1 cellular context compared by ENCODE assay signal in the genomic region with DNA sequence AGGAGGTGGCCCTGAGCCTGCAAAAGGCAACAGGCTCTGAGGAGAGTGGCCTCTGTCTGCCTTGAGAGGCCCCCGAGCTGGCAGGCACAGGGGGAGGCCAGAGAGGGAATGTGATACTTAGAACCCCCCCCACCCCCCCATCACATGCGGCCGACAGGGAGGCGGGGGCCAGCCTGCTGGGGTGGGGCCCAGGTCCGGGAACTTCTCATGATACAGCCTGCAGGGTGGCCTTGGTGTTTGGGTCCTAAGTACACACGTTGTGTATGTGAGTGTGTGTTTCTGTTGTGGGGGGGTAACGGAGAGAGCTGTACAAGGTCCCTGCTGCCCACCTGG.
TF ChIP-seq lines count a peak whose summit lies in the region.

No MANE protein-coding gene starts in this region.

TF ChIP-seq in liver, 16 proteins besides CTCF, POLR2A, EP300 and RAD21 (continued from another document):
- TF ChIP-seq REST (IDR thresholded peaks at IDR 0.05) (no peak), FOXA2 (IDR thresholded peaks at IDR 0.05) (no peak), RXRA (IDR thresholded peaks at IDR 0.05) (no peak), HNF4A (conservative IDR thresholded peaks at IDR 0.05) (no peak), SP1 (IDR thresholded peaks at IDR 0.05) (no peak), GABPA (IDR thresholded peaks at IDR 0.05 in 1 of 2, conservative IDR thresholded peaks at IDR 0.05 in 1 of 2) (no peak), HNF4G (IDR thresholded peaks at IDR 0.05) (no peak), TAF1 (conservative IDR thresholded peaks at IDR 0.05) (no peak), EGR1 (IDR thresholded peaks at IDR 0.05; ENCODE audit: low read depth in 2 of 2) (no peak)
- TF ChIP-seq, protein P1, sequence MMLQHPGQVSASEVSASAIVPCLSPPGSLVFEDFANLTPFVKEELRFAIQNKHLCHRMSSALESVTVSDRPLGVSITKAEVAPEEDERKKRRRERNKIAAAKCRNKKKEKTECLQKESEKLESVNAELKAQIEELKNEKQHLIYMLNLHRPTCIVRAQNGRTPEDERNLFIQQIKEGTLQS (IDR thresholded peaks at IDR 0.05), result no peak
- TF ChIP-seq, protein P2, sequence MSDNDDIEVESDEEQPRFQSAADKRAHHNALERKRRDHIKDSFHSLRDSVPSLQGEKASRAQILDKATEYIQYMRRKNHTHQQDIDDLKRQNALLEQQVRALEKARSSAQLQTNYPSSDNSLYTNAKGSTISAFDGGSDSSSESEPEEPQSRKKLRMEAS (IDR thresholded peaks at IDR 0.05), result no peak
